Comparison of ENCODE assay signal across 25 cellular contexts in genomic region chr7:109879429-109879828, GRCh38.
DNase-seq lines count a peak whose midpoint lies in the region; ATAC-seq and TF ChIP-seq lines count a peak whose summit lies in the region.
"Had no signal": no experiment of that assay in that cellular context is flagged by ENCODE, and none has a peak within 500 bp of the region (broad histone marks: within the 10 kb centered on the region; RNA-seq: fewer than 3 reads in every experiment).

No MANE protein-coding gene starts in this region.

- no peak overlapping the region for H3K27ac ChIP-seq in vagina
- H3K27ac ChIP-seq: coronary artery, esophagus squamous epithelium, gastrocnemius medialis, ovary, thyroid gland had no signal

- ATAC-seq in HG03354 (IDR thresholded peaks at IDR 0.05; ENCODE audit: poor library complexity, severe bottlenecking, unreplicated experiment): no peak
- ATAC-seq in HG02884 (IDR thresholded peaks at IDR 0.05; ENCODE audit: unreplicated experiment): no peak
- ATAC-seq: activated CD4-positive, alpha-beta T cell treated with anti-CD3 and anti-CD28 coated beads for 36 hours; activated T-cell treated with anti-CD3 and anti-CD28 coated beads, Interleukin-2, amount 50 U/mL, for 4 hours; gastrocnemius medialis; natural killer cell treated with Interleukin-12 subunit alpha and Interleukin-12 subunit beta and Interleukin-15 and Interleukin-18, amount 100 ng/mL, for 72 hours; Panc1 had no signal

- DNase-seq in NCI-H2029 treated with DMSO at 0.1 percent for 48 hours (lab: John Stamatoyannopoulos, UW) (peak; percentile 37), NCI-H2029 (lab: John Stamatoyannopoulos, UW) (no peak), NCI-H2107 (lab: John Stamatoyannopoulos, UW) (peak; percentile 38), NCI-H748 (lab: John Stamatoyannopoulos, UW; ENCODE audit: unreplicated experiment) (peak; percentile 94), vagina (ENCODE audit: extremely low spot score in 2 of 2) (no peak), MG63 (no peak)
- DNase-seq: activated CD4-positive, alpha-beta T cell treated with anti-CD3 and anti-CD28 coated beads for 36 hours; activated CD8-positive, alpha-beta memory T cell treated with anti-CD3 and anti-CD28 coated beads for 24 hours; activated naive CD4-positive, alpha-beta T cell treated with anti-CD3 and anti-CD28 coated beads for 36 hours; activated T-cell treated with anti-CD3 and anti-CD28 coated beads, Interleukin-2, amount 50 U/mL, for 4 hours; AML-193; amygdala; esophagus squamous epithelium; gastrocnemius medialis; HCEC 1CT; islet precursor cell; KG1; ovary; stimulated activated CD4-positive, alpha-beta T cell treated with anti-CD3 and anti-CD28 coated beads, Interleukin-4, amount 100 ng/mL, for 24 hours; thyroid gland had no signal

- H3K4me3 ChIP-seq in vagina: no peak overlapping the region
- H3K4me3 ChIP-seq in MG63: no peak overlapping the region
- H3K4me3 ChIP-seq: coronary artery, esophagus squamous epithelium, gastrocnemius medialis, ovary, thyroid gland had no signal

- no peaks in the 10 kb centered on the region for H3K4me1 ChIP-seq in vagina
- H3K4me1 ChIP-seq: esophagus squamous epithelium, gastrocnemius medialis, thyroid gland had no signal

- intact Hi-C loops in vagina (cut with DNase I): no loop called here

- H3K36me3 ChIP-seq in vagina (no peaks in the 10 kb centered on the region), MG63 (no peaks in the 10 kb centered on the region)
- H3K36me3 ChIP-seq: esophagus squamous epithelium, gastrocnemius medialis, ovary, thyroid gland had no signal

- TF ChIP-seq POLR2A in vagina (IDR thresholded peaks at IDR 0.05): no peak

- H3K9me3 ChIP-seq in vagina (no peaks in the 10 kb centered on the region), MG63 (no peaks in the 10 kb centered on the region)
- H3K9me3 ChIP-seq: esophagus squamous epithelium, gastrocnemius medialis, ovary, thyroid gland had no signal

- TF ChIP-seq CTCF in vagina (IDR thresholded peaks at IDR 0.05): no peak

- H3K27me3 ChIP-seq in vagina: no peaks in the 10 kb centered on the region
- no peaks in the 10 kb centered on the region for H3K27me3 ChIP-seq in MG63
- H3K27me3 ChIP-seq: esophagus squamous epithelium, gastrocnemius medialis, ovary, thyroid gland had no signal

Comparison
In these comparisons a context has a peak if more than half of its experiments do, and no peak if none do; other contexts are left out.
1. DNase-seq: peak in NCI-H2029 treated with DMSO at 0.1 percent for 48 hours (single experiment), NCI-H2107 (single experiment) and NCI-H748 (single experiment); none in NCI-H2029 (single experiment), vagina (0 of 2) and MG63 (single experiment).